Comparison of ENCODE assay signal across 12 cellular contexts in the genomic region with DNA sequence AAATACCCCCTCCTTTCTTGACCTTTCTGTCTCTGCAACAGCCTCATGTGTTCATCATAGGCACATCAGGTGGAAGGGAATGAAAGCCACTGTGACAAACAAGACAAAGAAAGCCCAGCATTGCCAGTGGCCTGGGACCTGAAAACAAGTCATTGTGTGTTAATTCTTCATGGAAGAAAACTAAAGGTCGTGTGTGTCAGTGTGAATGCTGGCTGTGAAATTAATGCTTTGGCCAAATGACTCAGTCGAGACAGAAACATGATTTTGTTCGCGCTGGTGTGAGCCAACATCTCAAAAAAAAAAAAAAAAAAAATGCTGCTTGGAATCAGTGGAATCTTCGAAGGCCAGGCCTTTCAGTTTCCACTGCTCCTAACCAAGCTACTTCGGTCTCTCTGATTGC.
DNase-seq lines count a peak whose midpoint lies in the region; ATAC-seq and TF ChIP-seq lines count a peak whose summit lies in the region.
"Had no signal": no experiment of that assay in that cellular context is flagged by ENCODE, and none has a peak within 500 bp of the region (broad histone marks: within the 10 kb centered on the region; RNA-seq: fewer than 3 reads in every experiment).

No MANE protein-coding gene starts in this region.

- H3K4me1 ChIP-seq in gastrocnemius medialis = peaks cover 17 to 18% of the 10 kb centered on the region in 2 donors

- TF ChIP-seq CTCF in gastrocnemius medialis (IDR thresholded peaks at IDR 0.05 in 4 of 5, conservative IDR thresholded peaks at IDR 0.05 in 1 of 5) = no peak

- peak overlapping the region in 1 of 4 donors; percentile 26 for H3K4me3 ChIP-seq in gastrocnemius medialis

- peak; percentile 10 for DNase-seq in G401 (ENCODE audit: low spot score)
- DNase-seq in cerebellum (ENCODE audit: low spot score) = peak; percentile 10
- DNase-seq in hypothalamus (lab: John Stamatoyannopoulos, UW) = peak in 32 of 51 donors; percentile 3 to 89 (median 54)
- DNase-seq in gastrocnemius medialis = no peak
- DNase-seq in DMS79 (lab: John Stamatoyannopoulos, UW) = no peak
- no peak for DNase-seq in NCI-H345 treated with DMSO at 0.1 percent for 48 hours (lab: John Stamatoyannopoulos, UW; ENCODE audit: unreplicated experiment)
- DNase-seq: activated T-cell treated with anti-CD3 and anti-CD28 coated beads, Interleukin-2, amount 50 U/mL, for 1 hour; NCI-H524 treated with DMSO at 0.1 percent for 48 hours had no signal

- no peak for TF ChIP-seq POLR2A in gastrocnemius medialis (IDR thresholded peaks at IDR 0.05)

- H3K27ac ChIP-seq in gastrocnemius medialis = peak overlapping the region; percentile 17 to 55 (median 28)
- H3K27ac ChIP-seq: HL-60, VCaP had no signal

- H3K36me3 ChIP-seq in gastrocnemius medialis = no peaks in the 10 kb centered on the region

- no peaks in the 10 kb centered on the region for H3K27me3 ChIP-seq in gastrocnemius medialis

- ATAC-seq in gastrocnemius medialis (peak in 1 of 2 donors; percentile 71), HG03469 (IDR thresholded peaks at IDR 0.05; ENCODE audit: unreplicated experiment) (no peak), GM18498 (IDR thresholded peaks at IDR 0.05; ENCODE audit: unreplicated experiment) (no peak)

- intact Hi-C loops in gastrocnemius medialis (cut with DNase I; ENCODE audit: low total_unique reads) = no loop called here

- in situ Hi-C loops in G401 (cut with HindIII; ENCODE audit: low sequenced_read_pairs) (no loop called here), gastrocnemius medialis (cut with MboI; ENCODE audit: low sequenced_read_pairs in 4 of 4) (no loop called here)

- no peaks in the 10 kb centered on the region for H3K9me3 ChIP-seq in gastrocnemius medialis

Comparison
In these comparisons a context has a peak if more than half of its experiments do, and no peak if none do; other contexts are left out.
1. DNase-seq: peak in G401 (single experiment), cerebellum (single experiment) and hypothalamus (32 of 51); none in gastrocnemius medialis (0 of 2), DMS79 (single experiment) and NCI-H345 treated with DMSO at 0.1 percent for 48 hours (single experiment).